ENCODE assay signal across 10 cellular contexts in the genomic region with DNA sequence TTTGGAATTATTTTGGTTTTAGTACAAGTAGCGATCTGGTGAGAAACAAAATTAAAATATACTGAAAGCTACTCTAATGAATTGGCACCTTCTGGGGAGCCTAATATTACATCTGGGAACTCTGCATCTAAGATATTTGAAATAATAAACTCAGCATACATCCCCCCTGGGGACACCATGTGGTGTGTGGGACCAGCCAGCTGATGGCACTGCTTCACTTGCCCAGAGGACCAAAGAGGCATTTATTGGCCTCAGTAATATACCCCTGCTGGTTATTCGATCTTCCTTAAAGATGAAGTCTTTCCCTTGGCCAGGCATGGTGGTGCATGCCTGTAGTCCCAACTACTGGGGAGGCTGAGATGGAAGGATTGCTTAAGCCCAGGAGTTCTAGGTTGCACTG.
A peak's percentile ranks its signal among the peaks of the same experiment; 100 is the strongest.
DNase-seq lines count a peak whose midpoint lies in the region; ATAC-seq and TF ChIP-seq lines count a peak whose summit lies in the region.
"Had no signal": no experiment of that assay in that cellular context is flagged by ENCODE, and none has a peak within 500 bp of the region (broad histone marks: within the 10 kb centered on the region; RNA-seq: fewer than 3 reads in every experiment).

No MANE protein-coding gene starts in this region.

- DNase-seq in natural killer cell: no peak
- DNase-seq in natural killer cell treated with Interleukin-12 subunit alpha and Interleukin-12 subunit beta and Interleukin-15 and Interleukin-18, amount 100 ng/mL, for 72 hours (ENCODE audit: low spot score): no peak
- DNase-seq in NCI-H69 (lab: John Stamatoyannopoulos, UW): peak; percentile 81
- DNase-seq in head of caudate nucleus: peak in 22 of 42 donors; percentile 13 to 67 (median 24)
- no peak for DNase-seq in activated naive CD4-positive, alpha-beta T cell (lab: John Stamatoyannopoulos, UW)
- DNase-seq in immature natural killer cell: no peak
- DNase-seq in DMS153 treated with DMSO at 0.1 percent for 48 hours (lab: John Stamatoyannopoulos, UW; ENCODE audit: unreplicated experiment): no peak
- DNase-seq: aorta; stimulated activated naive CD8-positive, alpha-beta T cell treated with anti-CD3 and anti-CD28 coated beads, Interleukin-15, amount 100 ng/mL, for 72 hours had no signal

- H3K4me3 Mint-ChIP-seq in natural killer cell (no peak overlapping the region), immature natural killer cell (no peak overlapping the region)
- H3K4me3 Mint-ChIP-seq in natural killer cell treated with Interleukin-12 subunit alpha and Interleukin-12 subunit beta and Interleukin-15 and Interleukin-18, amount 100 ng/mL, for 72 hours: no peak overlapping the region
- H3K4me3 Mint-ChIP-seq: stimulated activated naive CD8-positive, alpha-beta T cell treated with anti-CD3 and anti-CD28 coated beads, Interleukin-15, amount 100 ng/mL, for 72 hours had no signal

- H3K4me1 Mint-ChIP-seq in natural killer cell (no peaks in the 10 kb centered on the region), immature natural killer cell (no peaks in the 10 kb centered on the region)
- no peaks in the 10 kb centered on the region for H3K4me1 Mint-ChIP-seq in natural killer cell treated with Interleukin-12 subunit alpha and Interleukin-12 subunit beta and Interleukin-15 and Interleukin-18, amount 100 ng/mL, for 72 hours (ENCODE audit: low read depth in 2 of 2)
- H3K4me1 Mint-ChIP-seq: stimulated activated naive CD8-positive, alpha-beta T cell treated with anti-CD3 and anti-CD28 coated beads, Interleukin-15, amount 100 ng/mL, for 72 hours had no signal

- intact Hi-C loops in natural killer cell (cut with micrococcal nuclease) (no loop called here), head of caudate nucleus (cut with DNase I) (no loop called here)

- H3K9me3 Mint-ChIP-seq in natural killer cell (no peaks in the 10 kb centered on the region), immature natural killer cell (no peaks in the 10 kb centered on the region)
- no peaks in the 10 kb centered on the region for H3K9me3 Mint-ChIP-seq in natural killer cell treated with Interleukin-12 subunit alpha and Interleukin-12 subunit beta and Interleukin-15 and Interleukin-18, amount 100 ng/mL, for 72 hours
- H3K9me3 Mint-ChIP-seq: stimulated activated naive CD8-positive, alpha-beta T cell treated with anti-CD3 and anti-CD28 coated beads, Interleukin-15, amount 100 ng/mL, for 72 hours had no signal

- ATAC-seq in natural killer cell (peak in 2 of 3 donors; percentile 54 to 57), HG02763 (IDR thresholded peaks at IDR 0.05; ENCODE audit: unreplicated experiment) (no peak)
- ATAC-seq in natural killer cell treated with Interleukin-12 subunit alpha and Interleukin-12 subunit beta and Interleukin-15 and Interleukin-18, amount 100 ng/mL, for 72 hours: no peak
- ATAC-seq: stimulated activated naive CD8-positive, alpha-beta T cell treated with anti-CD3 and anti-CD28 coated beads, Interleukin-15, amount 100 ng/mL, for 72 hours had no signal

- H3K27me3 Mint-ChIP-seq in natural killer cell (ENCODE audit: low read depth in 2 of 2): peaks cover 0 to 2% of the 10 kb centered on the region in 2 donors
- H3K27me3 Mint-ChIP-seq in natural killer cell treated with Interleukin-12 subunit alpha and Interleukin-12 subunit beta and Interleukin-15 and Interleukin-18, amount 100 ng/mL, for 72 hours: peaks cover 3 to 9% of the 10 kb centered on the region in 2 donors
- peaks cover 3 to 8% (median 3%) of the 10 kb centered on the region in 3 donors for H3K27me3 Mint-ChIP-seq in immature natural killer cell (ENCODE audit: low read depth in 3 of 3)
- H3K27me3 Mint-ChIP-seq: stimulated activated naive CD8-positive, alpha-beta T cell treated with anti-CD3 and anti-CD28 coated beads, Interleukin-15, amount 100 ng/mL, for 72 hours had no signal

- H3K27ac Mint-ChIP-seq in natural killer cell (no peak overlapping the region), immature natural killer cell (no peak overlapping the region)
- H3K27ac Mint-ChIP-seq in natural killer cell treated with Interleukin-12 subunit alpha and Interleukin-12 subunit beta and Interleukin-15 and Interleukin-18, amount 100 ng/mL, for 72 hours: no peak overlapping the region
- H3K27ac Mint-ChIP-seq: stimulated activated naive CD8-positive, alpha-beta T cell treated with anti-CD3 and anti-CD28 coated beads, Interleukin-15, amount 100 ng/mL, for 72 hours had no signal

- no peak for TF ChIP-seq CTCF in natural killer cell (IDR thresholded peaks at IDR 0.05)

- no peaks in the 10 kb centered on the region for H3K36me3 Mint-ChIP-seq in natural killer cell
- H3K36me3 Mint-ChIP-seq in natural killer cell treated with Interleukin-12 subunit alpha and Interleukin-12 subunit beta and Interleukin-15 and Interleukin-18, amount 100 ng/mL, for 72 hours: no peaks in the 10 kb centered on the region
- no peaks in the 10 kb centered on the region for H3K36me3 Mint-ChIP-seq in immature natural killer cell

Comparison
In these comparisons a context has a peak if more than half of its experiments do, and no peak if none do; other contexts are left out.
1. ATAC-seq: peak in natural killer cell (2 of 3); none in natural killer cell treated with Interleukin-12 subunit alpha and Interleukin-12 subunit beta and Interleukin-15 and Interleukin-18, amount 100 ng/mL, for 72 hours (0 of 2) and HG02763 (single experiment).
2. DNase-seq: peak in NCI-H69 (single experiment) and head of caudate nucleus (22 of 42); none in natural killer cell (single experiment), natural killer cell treated with Interleukin-12 subunit alpha and Interleukin-12 subunit beta and Interleukin-15 and Interleukin-18, amount 100 ng/mL, for 72 hours (single experiment), activated naive CD4-positive, alpha-beta T cell (0 of 4), immature natural killer cell (0 of 3) and DMS153 treated with DMSO at 0.1 percent for 48 hours (single experiment).